Comparison of ENCODE assay signal across 20 cellular contexts in the genomic region with DNA sequence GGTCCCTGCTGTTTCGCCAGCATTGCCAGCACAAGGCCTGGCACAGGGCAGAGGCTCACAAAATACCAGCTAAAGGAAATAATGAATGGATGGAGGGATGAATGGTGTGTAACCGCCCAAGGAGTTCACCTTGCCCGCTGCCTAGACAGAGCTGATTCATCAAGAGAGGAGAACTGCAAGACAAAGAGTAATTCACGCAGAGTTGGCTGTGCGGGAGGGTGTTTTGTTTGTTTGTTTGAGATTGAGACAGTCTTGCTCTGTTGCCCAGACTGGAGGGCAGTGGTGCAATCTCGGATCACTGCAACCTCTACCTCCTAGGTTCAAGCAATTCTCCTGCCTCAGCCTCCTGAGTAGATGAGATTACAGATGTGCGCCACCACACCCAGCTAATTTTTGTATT. TPM values are rescaled to one million over a fixed set of nuclear protein-coding genes. Genes with fewer than 3 reads are reported as not detected.
DNase-seq lines count a peak whose midpoint lies in the region; ATAC-seq, FAIRE-seq and TF ChIP-seq lines count a peak whose summit lies in the region.
"Had no signal": no experiment of that assay in that cellular context is flagged by ENCODE, and none has a peak within 500 bp of the region (broad histone marks: within the 10 kb centered on the region; RNA-seq: fewer than 3 reads in every experiment).

No MANE protein-coding gene starts in this region.

- no TSS peak for BruUV-seq in endothelial cell of umbilical vein (replicated peaks; lab: Mats Ljungman, UMichigan)

- POLR2A ChIA-PET in WTC11 (lab: Charles Lee), result no interaction called here
- POLR2A ChIA-PET in endothelial cell of umbilical vein (lab: Charles Lee), result no interaction called here

- peaks cover 15% of the 10 kb centered on the region for H3K36me3 Mint-ChIP-seq in activated naive CD4-positive, alpha-beta T cell treated with anti-CD3 and anti-CD28 coated beads, Interleukin-2, amount 10 ng/mL, durations not matched to agents 7 days and 5 days
- H3K36me3 Mint-ChIP-seq in WTC11, result no peaks in the 10 kb centered on the region

- peaks cover 6% of the 10 kb centered on the region for H3K79me2 ChIP-seq in endothelial cell of umbilical vein (ENCODE audit: control insufficient read depth, insufficient read depth, low read length)

- no peaks in the 10 kb centered on the region for H4K20me1 ChIP-seq in endothelial cell of umbilical vein (replicated peaks; ENCODE audit: control insufficient read depth, extremely low read depth, insufficient read depth, low read length)

- H3K4me3 ChIP-seq in endothelial cell of umbilical vein (replicated peaks in 1 of 3; ENCODE audit: insufficient read depth in 1 of 3, low read depth in 1 of 3, low read length in 3 of 3) (no peak overlapping the region), ascending aorta (no peak overlapping the region)
- H3K4me3 ChIP-seq: hepatocyte, upper lobe of left lung had no signal

- ATAC-seq in WTC11, result no peak
- ATAC-seq in sciatic nerve, result no peak
- ATAC-seq: right cardiac atrium had no signal

- H3K9me1 ChIP-seq in endothelial cell of umbilical vein (replicated peaks; ENCODE audit: control insufficient read depth, extremely low read depth, insufficient read depth, low read length), result no peaks in the 10 kb centered on the region

- no peaks in the 10 kb centered on the region for H3K27me3 Mint-ChIP-seq in activated naive CD4-positive, alpha-beta T cell treated with anti-CD3 and anti-CD28 coated beads, Interleukin-2, amount 10 ng/mL, durations not matched to agents 7 days and 5 days
- H3K27me3 Mint-ChIP-seq in WTC11 (ENCODE audit: low read depth), result no peaks in the 10 kb centered on the region
- H3K27me3 Mint-ChIP-seq: stimulated activated naive CD8-positive, alpha-beta T cell treated with anti-CD3 and anti-CD28 coated beads, Interleukin-15, Interleukin-2, amounts not matched to agents 100 ng/mL and 50 ng/mL, for 24 hours had no signal

- H3K9me3 ChIP-seq in endothelial cell of umbilical vein (replicated peaks; ENCODE audit: control insufficient read depth, insufficient read depth, low read length) (no peaks in the 10 kb centered on the region), ascending aorta (no peaks in the 10 kb centered on the region)
- H3K9me3 ChIP-seq: upper lobe of left lung had no signal

- H3K4me3 Mint-ChIP-seq in activated naive CD4-positive, alpha-beta T cell treated with anti-CD3 and anti-CD28 coated beads, Interleukin-2, amount 10 ng/mL, durations not matched to agents 7 days and 5 days, result peak overlapping the region; percentile 23
- H3K4me3 Mint-ChIP-seq in WTC11, result no peak overlapping the region

- no peaks in the 10 kb centered on the region for H3K36me3 ChIP-seq in endothelial cell of umbilical vein (ENCODE audit: control insufficient read depth in 2 of 2, extremely low read depth in 1 of 2, insufficient read depth in 2 of 2, low read length in 2 of 2)
- H3K36me3 ChIP-seq in ascending aorta, result no peaks in the 10 kb centered on the region
- H3K36me3 ChIP-seq: upper lobe of left lung had no signal

- H3K27ac Mint-ChIP-seq in activated naive CD4-positive, alpha-beta T cell treated with anti-CD3 and anti-CD28 coated beads, Interleukin-2, amount 10 ng/mL, durations not matched to agents 7 days and 5 days, result no peak overlapping the region
- H3K27ac Mint-ChIP-seq in WTC11, result peak overlapping the region; percentile 68

- TF ChIP-seq POLR2A in endothelial cell of umbilical vein (IDR thresholded peaks at IDR 0.05; ENCODE audit: low read depth, low read length), result no peak

- H3K27me3 ChIP-seq in endothelial cell of umbilical vein (ENCODE audit: control insufficient read depth in 2 of 2, insufficient read depth in 2 of 2, low read length in 2 of 2) (no peaks in the 10 kb centered on the region), ascending aorta (no peaks in the 10 kb centered on the region)
- H3K27me3 ChIP-seq: hepatocyte, upper lobe of left lung had no signal

- intact Hi-C loops in endothelial cell of umbilical vein (cut with micrococcal nuclease) (loop anchor here (5.0 kb wide), 1 partner anchor 154 kb away; no protein-coding TSS in a partner anchor), sciatic nerve (cut with DNase I) (no loop called here), ascending aorta (cut with DNase I) (loop anchor here (5.0 to 10.0 kb wide), 3 partner anchors 74 to 413 kb away; a partner anchor contains a TSS)

- H3K4me2 ChIP-seq in endothelial cell of umbilical vein (ENCODE audit: insufficient read depth, low read length), result no peak overlapping the region
- H3K4me2 ChIP-seq: hepatocyte had no signal

- H3K27ac ChIP-seq in endothelial cell of umbilical vein (ENCODE audit: insufficient read depth, low read depth, low read length) (no peak overlapping the region), ascending aorta (no peak overlapping the region)
- H3K27ac ChIP-seq: hepatocyte, upper lobe of left lung had no signal

- peaks cover 20% of the 10 kb centered on the region for H3K4me1 ChIP-seq in endothelial cell of umbilical vein (ENCODE audit: control insufficient read depth, extremely low read depth, insufficient read depth, low read length)
- H3K4me1 ChIP-seq in ascending aorta, result peaks cover 0 to 10% of the 10 kb centered on the region in 2 donors

- H2AFZ ChIP-seq in endothelial cell of umbilical vein (ENCODE audit: low read depth, low read length), result no peak overlapping the region
- H2AFZ ChIP-seq: hepatocyte had no signal

- dilution Hi-C loops in endothelial cell of umbilical vein (cut with MboI; ENCODE audit: extremely low pct_ligation_motif_present, low sequenced_read_pairs), result no loop called here

- no peak overlapping the region for H3K9ac ChIP-seq in endothelial cell of umbilical vein (replicated peaks; ENCODE audit: extremely low read depth, insufficient read depth, low read length)

- CTCF ChIA-PET in activated naive CD4-positive, alpha-beta T cell treated with anti-CD3 and anti-CD28 coated beads, Interleukin-2, amount 10 ng/mL, durations not matched to agents 7 days and 5 days (lab: Charles Lee), result interaction anchor here (1.1 kb wide), 1 partner anchor 62 kb away, joined by 3 read pairs; no protein-coding TSS in a partner anchor
- CTCF ChIA-PET in WTC11 (lab: Charles Lee), result interaction anchor here (0.9 kb wide), 1 partner anchor 23 kb away, joined by 4 read pairs; no protein-coding TSS in a partner anchor
- CTCF ChIA-PET in endothelial cell of umbilical vein (lab: Charles Lee), result interaction anchor here (1.6 kb wide), 1 partner anchor 61 kb away, joined by 4 read pairs; no protein-coding TSS in a partner anchor

- no peaks in the 10 kb centered on the region for H3K9me3 Mint-ChIP-seq in activated naive CD4-positive, alpha-beta T cell treated with anti-CD3 and anti-CD28 coated beads, Interleukin-2, amount 10 ng/mL, durations not matched to agents 7 days and 5 days
- no peaks in the 10 kb centered on the region for H3K9me3 Mint-ChIP-seq in WTC11
- H3K9me3 Mint-ChIP-seq: stimulated activated naive CD8-positive, alpha-beta T cell treated with anti-CD3 and anti-CD28 coated beads, Interleukin-15, Interleukin-2, amounts not matched to agents 100 ng/mL and 50 ng/mL, for 24 hours had no signal

- peaks cover 35% of the 10 kb centered on the region for H3K4me1 Mint-ChIP-seq in activated naive CD4-positive, alpha-beta T cell treated with anti-CD3 and anti-CD28 coated beads, Interleukin-2, amount 10 ng/mL, durations not matched to agents 7 days and 5 days
- peaks cover 39% of the 10 kb centered on the region for H3K4me1 Mint-ChIP-seq in WTC11

- TF ChIP-seq CTCF in WTC11 (IDR thresholded peaks at IDR 0.05) (no peak), endothelial cell of umbilical vein (IDR thresholded peaks at IDR 0.05; ENCODE audit: extremely low read depth in 1 of 2, insufficient read depth in 1 of 2, low read depth in 1 of 2, low read length in 2 of 2) (no peak), ascending aorta (IDR thresholded peaks at IDR 0.05) (no peak)

- FAIRE-seq in endothelial cell of umbilical vein (lab: Jason Lieb, UNC), result peak; percentile 66
- FAIRE-seq: H54, TTC549 had no signal

- DNase-seq in activated naive CD4-positive, alpha-beta T cell treated with anti-CD3 and anti-CD28 coated beads, Interleukin-2, amount 10 ng/mL, durations not matched to agents 7 days and 5 days, result no peak
- DNase-seq in activated naive CD4-positive, alpha-beta T cell (lab: John Stamatoyannopoulos, UW), result no peak
- no peak for DNase-seq in WTC11 (ENCODE audit: low spot score)
- no peak for DNase-seq in endothelial cell of umbilical vein (ENCODE audit: low read depth, low spot score)
- DNase-seq in pons (ENCODE audit: low spot score), result peak; percentile 46
- no peak for DNase-seq in sciatic nerve (ENCODE audit: low spot score)
- no peak for DNase-seq in ascending aorta (ENCODE audit: low spot score in 2 of 2)
- DNase-seq in activated gamma-delta T cell treated with Interleukin-2 at 50 U/mL for 16 hours, result no peak
- DNase-seq: effector memory CD4-positive, alpha-beta T cell; NCI-H2029; NCI-H446 treated with DMSO at 0.1 percent for 48 hours; right cardiac atrium; Right ventricle myocardium superior; upper lobe of left lung had no signal

RNA-seq across cellular contexts. Expression of a gene that starts 3.0 kb away (rescaled TPM):
- 10.1 to 16.1 TPM (median 14.9 TPM) in 3 replicates for total RNA-seq in WTC11 (2021)
- total RNA-seq in endothelial cell of umbilical vein, result 13.8 and 15.4 TPM in 2 replicates
- polyA plus RNA-seq in endothelial cell of umbilical vein, result 16.0 and 17.1 TPM in 2 replicates
- polyA plus RNA-seq in endothelial cell of umbilical vein (2011; cell fraction: cytosol; rRNA removed), result 14.5 and 14.6 TPM in 2 replicates
- polyA plus RNA-seq in endothelial cell of umbilical vein (2011; cell fraction: nucleus; rRNA removed), result 8.3 and 8.4 TPM in 2 replicates
- 7.5 and 9.7 TPM in 2 replicates for polyA plus RNA-seq in endothelial cell of umbilical vein (2012)
- polyA minus RNA-seq in endothelial cell of umbilical vein, result 15.8 and 23.6 TPM in 2 replicates
- polyA minus RNA-seq in endothelial cell of umbilical vein (2011; cell fraction: cytosol; rRNA and poly(A)+ RNA removed), result 3.9 TPM
- 6.0 and 8.0 TPM in 2 replicates for polyA minus RNA-seq in endothelial cell of umbilical vein (2011; cell fraction: nucleus; rRNA and poly(A)+ RNA removed)
- total RNA-seq in sciatic nerve, result 10.7 TPM
- 4.5 TPM for total RNA-seq in ascending aorta

RNA-seq across cellular contexts. Expression of a gene that starts 20.4 kb away (rescaled TPM):
- 0.11 to 0.48 TPM (median 0.44 TPM) in 3 replicates for total RNA-seq in WTC11 (2021)
- 26.7 and 30.3 TPM in 2 replicates for total RNA-seq in endothelial cell of umbilical vein
- 13.4 and 17.9 TPM in 2 replicates for polyA plus RNA-seq in endothelial cell of umbilical vein
- polyA plus RNA-seq in endothelial cell of umbilical vein (2011; cell fraction: cytosol; rRNA removed), result 9.8 and 13.2 TPM in 2 replicates
- polyA plus RNA-seq in endothelial cell of umbilical vein (2011; cell fraction: nucleus; rRNA removed), result 6.1 and 14.3 TPM in 2 replicates
- 13.1 and 37.5 TPM in 2 replicates for polyA plus RNA-seq in endothelial cell of umbilical vein (2012)
- 5.6 and 6.7 TPM in 2 replicates for polyA minus RNA-seq in endothelial cell of umbilical vein
- not detected for polyA minus RNA-seq in endothelial cell of umbilical vein (2011; cell fraction: cytosol; rRNA and poly(A)+ RNA removed)
- 3.5 and 6.2 TPM in 2 replicates for polyA minus RNA-seq in endothelial cell of umbilical vein (2011; cell fraction: nucleus; rRNA and poly(A)+ RNA removed)
- 29.7 TPM for total RNA-seq in sciatic nerve
- total RNA-seq in ascending aorta, result 14.0 TPM
- total RNA-seq: Daoy, hepatocyte, kidney epithelial cell had no signal

RNA-seq across cellular contexts. Expression of a gene that starts 57.6 kb away (rescaled TPM):
- total RNA-seq in WTC11 (2021), result 51.5 to 63.3 TPM (median 62.5 TPM) in 3 replicates
- 27.4 and 28.9 TPM in 2 replicates for total RNA-seq in endothelial cell of umbilical vein
- polyA plus RNA-seq in endothelial cell of umbilical vein, result 23.3 and 23.8 TPM in 2 replicates
- polyA plus RNA-seq in endothelial cell of umbilical vein (2011; cell fraction: cytosol; rRNA removed), result 13.7 and 15.6 TPM in 2 replicates
- polyA plus RNA-seq in endothelial cell of umbilical vein (2011; cell fraction: nucleus; rRNA removed), result 88.8 and 100 TPM in 2 replicates
- polyA plus RNA-seq in endothelial cell of umbilical vein (2012), result 17.1 and 22.3 TPM in 2 replicates
- 22.2 and 38.8 TPM in 2 replicates for polyA minus RNA-seq in endothelial cell of umbilical vein
- polyA minus RNA-seq in endothelial cell of umbilical vein (2011; cell fraction: cytosol; rRNA and poly(A)+ RNA removed), result 28.3 TPM
- polyA minus RNA-seq in endothelial cell of umbilical vein (2011; cell fraction: nucleus; rRNA and poly(A)+ RNA removed), result 18.9 and 24.5 TPM in 2 replicates
- 43.3 TPM for total RNA-seq in sciatic nerve
- total RNA-seq in ascending aorta, result 129 TPM

Comparison
In these comparisons a context has a peak if more than half of its experiments do, and no peak if none do; other contexts are left out.
1. RNA of a gene that starts 20.4 kb away (total RNA-seq): 29.7 TPM in sciatic nerve (single experiment), 26.7 to 30.3 TPM in endothelial cell of umbilical vein and 14.0 TPM in ascending aorta (single experiment); 0.11 to 0.48 TPM in WTC11; every median in the first group is over 10 times any median in the second.